Comparison of ENCODE assay signal across 16 cellular contexts in genomic region chr22:47132428-47132825, GRCh38.
DNase-seq lines count a peak whose midpoint lies in the region; ATAC-seq and TF ChIP-seq lines count a peak whose summit lies in the region.
"Had no signal": no experiment of that assay in that cellular context is flagged by ENCODE, and none has a peak within 500 bp of the region (broad histone marks: within the 10 kb centered on the region; RNA-seq: fewer than 3 reads in every experiment).

No MANE protein-coding gene starts in this region.

- no peak for TF ChIP-seq CTCF in activated CD8-positive, alpha-beta T cell treated with anti-CD3 and anti-CD28 coated beads for 36 hours (IDR thresholded peaks at IDR 0.05)
- TF ChIP-seq CTCF in right atrium auricular region (IDR thresholded peaks at IDR 0.05) = no peak
- no peak for TF ChIP-seq CTCF in nephron progenitor cell (IDR thresholded peaks at IDR 0.05)

- CTCF ChIA-PET in activated CD8-positive, alpha-beta T cell treated with anti-CD3 and anti-CD28 coated beads, Interleukin-2, amount 10 ng/mL, durations not matched to agents 7 days and 5 days (lab: Charles Lee) = no interaction called here
- CTCF ChIA-PET in activated CD8-positive, alpha-beta T cell treated with anti-CD3 and anti-CD28 coated beads for 36 hours (lab: Charles Lee) = no interaction called here

- no peak for ATAC-seq in activated CD8-positive, alpha-beta T cell treated with anti-CD3 and anti-CD28 coated beads, Interleukin-2, amount 10 ng/mL, durations not matched to agents 7 days and 5 days
- ATAC-seq in activated CD8-positive, alpha-beta T cell treated with anti-CD3 and anti-CD28 coated beads for 36 hours = no peak
- ATAC-seq in right cardiac atrium (no peak), HG02884 (IDR thresholded peaks at IDR 0.05; ENCODE audit: unreplicated experiment) (no peak), GM21528 (IDR thresholded peaks at IDR 0.05; ENCODE audit: low FRiP score, unreplicated experiment) (no peak)
- ATAC-seq: CD8-positive, alpha-beta T cell had no signal

- no peaks in the 10 kb centered on the region for H3K36me3 ChIP-seq in right atrium auricular region

- DNase-seq in activated CD8-positive, alpha-beta T cell treated with anti-CD3 and anti-CD28 coated beads, Interleukin-2, amount 10 ng/mL, durations not matched to agents 7 days and 5 days = no peak
- DNase-seq in activated CD8-positive, alpha-beta T cell treated with anti-CD3 and anti-CD28 coated beads for 36 hours = no peak
- peak in 2 of 3 donors; percentile 32 to 42 for DNase-seq in right cardiac atrium
- no peak for DNase-seq in right atrium auricular region (ENCODE audit: low spot score)
- no peak for DNase-seq in nephron progenitor cell
- no peak for DNase-seq in T-helper 2 cell
- DNase-seq: CD8-positive, alpha-beta T cell; COR-L47; DND-41; GF-D8; H7; IMR-90 had no signal

- peaks cover 5% of the 10 kb centered on the region for H3K36me3 Mint-ChIP-seq in activated CD8-positive, alpha-beta T cell treated with anti-CD3 and anti-CD28 coated beads, Interleukin-2, amount 10 ng/mL, durations not matched to agents 7 days and 5 days (ENCODE audit: low read depth)
- peaks cover 5% of the 10 kb centered on the region for H3K36me3 Mint-ChIP-seq in activated CD8-positive, alpha-beta T cell treated with anti-CD3 and anti-CD28 coated beads for 36 hours (ENCODE audit: low read depth)
- H3K36me3 Mint-ChIP-seq in nephron progenitor cell (ENCODE audit: low read depth) = peaks cover 4% of the 10 kb centered on the region

- H3K27ac ChIP-seq in right cardiac atrium (ENCODE audit: low read length) (no peak overlapping the region), right atrium auricular region (no peak overlapping the region)
- H3K27ac ChIP-seq: 22Rv1 had no signal

- intact Hi-C loops in activated CD8-positive, alpha-beta T cell treated with anti-CD3 and anti-CD28 coated beads for 36 hours (cut with micrococcal nuclease) = no loop called here
- intact Hi-C loops in right cardiac atrium (cut with DNase I) = no loop called here

- 86% methylated on average over 13 of the region's 13 CpGs for WGBS in right cardiac atrium

- H3K4me3 ChIP-seq in right cardiac atrium (ENCODE audit: low read length) = no peak overlapping the region
- H3K4me3 ChIP-seq in right atrium auricular region = no peak overlapping the region

- H3K4me3 Mint-ChIP-seq in activated CD8-positive, alpha-beta T cell treated with anti-CD3 and anti-CD28 coated beads, Interleukin-2, amount 10 ng/mL, durations not matched to agents 7 days and 5 days = no peak overlapping the region
- H3K4me3 Mint-ChIP-seq in activated CD8-positive, alpha-beta T cell treated with anti-CD3 and anti-CD28 coated beads for 36 hours = no peak overlapping the region
- no peak overlapping the region for H3K4me3 Mint-ChIP-seq in nephron progenitor cell
- H3K4me3 Mint-ChIP-seq: CD14-positive monocyte; CD8-positive, alpha-beta T cell had no signal

- no peaks in the 10 kb centered on the region for H3K27me3 Mint-ChIP-seq in activated CD8-positive, alpha-beta T cell treated with anti-CD3 and anti-CD28 coated beads, Interleukin-2, amount 10 ng/mL, durations not matched to agents 7 days and 5 days (ENCODE audit: low read depth)
- no peaks in the 10 kb centered on the region for H3K27me3 Mint-ChIP-seq in activated CD8-positive, alpha-beta T cell treated with anti-CD3 and anti-CD28 coated beads for 36 hours
- peaks cover 4% of the 10 kb centered on the region for H3K27me3 Mint-ChIP-seq in nephron progenitor cell (ENCODE audit: low read depth, poor library complexity)

- no peaks in the 10 kb centered on the region for H3K27me3 ChIP-seq in right cardiac atrium (ENCODE audit: control insufficient read depth, insufficient read depth)
- H3K27me3 ChIP-seq in right atrium auricular region = no peaks in the 10 kb centered on the region

- H3K4me1 ChIP-seq in right cardiac atrium (ENCODE audit: control insufficient read depth, insufficient read depth, low read length) (no peaks in the 10 kb centered on the region), right atrium auricular region (no peaks in the 10 kb centered on the region)

- peak overlapping the region; percentile 2 for H3K27ac Mint-ChIP-seq in activated CD8-positive, alpha-beta T cell treated with anti-CD3 and anti-CD28 coated beads, Interleukin-2, amount 10 ng/mL, durations not matched to agents 7 days and 5 days
- H3K27ac Mint-ChIP-seq in activated CD8-positive, alpha-beta T cell treated with anti-CD3 and anti-CD28 coated beads for 36 hours = no peak overlapping the region
- peak overlapping the region; percentile 19 for H3K27ac Mint-ChIP-seq in nephron progenitor cell
- H3K27ac Mint-ChIP-seq: CD8-positive, alpha-beta T cell had no signal

- POLR2A ChIA-PET in activated CD8-positive, alpha-beta T cell treated with anti-CD3 and anti-CD28 coated beads, Interleukin-2, amount 10 ng/mL, durations not matched to agents 7 days and 5 days (lab: Charles Lee) = no interaction called here
- POLR2A ChIA-PET in activated CD8-positive, alpha-beta T cell treated with anti-CD3 and anti-CD28 coated beads for 36 hours (lab: Charles Lee) = no interaction called here

- H3K9me3 ChIP-seq in right cardiac atrium (ENCODE audit: control insufficient read depth, low read length) (no peaks in the 10 kb centered on the region), right atrium auricular region (no peaks in the 10 kb centered on the region)

- H3K4me1 Mint-ChIP-seq in activated CD8-positive, alpha-beta T cell treated with anti-CD3 and anti-CD28 coated beads, Interleukin-2, amount 10 ng/mL, durations not matched to agents 7 days and 5 days (ENCODE audit: low read depth) = peaks cover 6% of the 10 kb centered on the region
- no peaks in the 10 kb centered on the region for H3K4me1 Mint-ChIP-seq in activated CD8-positive, alpha-beta T cell treated with anti-CD3 and anti-CD28 coated beads for 36 hours (ENCODE audit: low read depth)
- H3K4me1 Mint-ChIP-seq in nephron progenitor cell = peaks cover 26% of the 10 kb centered on the region

- no peaks in the 10 kb centered on the region for H3K9me3 Mint-ChIP-seq in activated CD8-positive, alpha-beta T cell treated with anti-CD3 and anti-CD28 coated beads, Interleukin-2, amount 10 ng/mL, durations not matched to agents 7 days and 5 days (ENCODE audit: insufficient read depth)
- no peaks in the 10 kb centered on the region for H3K9me3 Mint-ChIP-seq in activated CD8-positive, alpha-beta T cell treated with anti-CD3 and anti-CD28 coated beads for 36 hours
- H3K9me3 Mint-ChIP-seq in nephron progenitor cell = no peaks in the 10 kb centered on the region
- H3K9me3 Mint-ChIP-seq: CD14-positive monocyte; CD8-positive, alpha-beta T cell had no signal

Comparison
In these comparisons a context has a peak if more than half of its experiments do, and no peak if none do; other contexts are left out.
1. DNase-seq: peak in right cardiac atrium (2 of 3); none in activated CD8-positive, alpha-beta T cell treated with anti-CD3 and anti-CD28 coated beads, Interleukin-2, amount 10 ng/mL, durations not matched to agents 7 days and 5 days (single experiment), activated CD8-positive, alpha-beta T cell treated with anti-CD3 and anti-CD28 coated beads for 36 hours (single experiment), right atrium auricular region (single experiment), nephron progenitor cell (single experiment) and T-helper 2 cell (0 of 5).